19 cellular contexts compared by ENCODE assay signal in the genomic region with DNA sequence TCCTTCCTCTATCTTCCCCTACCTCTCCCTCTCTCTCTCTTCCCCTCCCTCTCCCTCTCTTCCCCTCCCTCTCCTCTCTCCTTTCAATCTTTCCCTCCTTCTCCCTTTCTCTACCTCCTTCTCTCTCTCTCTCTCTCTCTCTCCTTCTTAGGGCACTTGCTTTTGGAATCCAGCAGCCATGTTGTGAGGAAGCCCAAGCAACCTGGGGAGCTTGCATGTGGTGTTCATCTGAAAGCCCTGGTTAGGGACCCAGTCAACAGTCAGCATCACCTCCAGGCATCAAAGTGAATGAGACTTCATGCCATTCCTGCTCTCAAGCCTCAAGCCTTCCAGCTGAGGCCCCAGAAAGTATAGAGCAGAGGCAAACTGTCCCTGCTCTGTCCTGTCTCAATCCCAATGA.
"Had no signal": no experiment of that assay in that cellular context is flagged by ENCODE, and none has a peak within 500 bp of the region (broad histone marks: within the 10 kb centered on the region; RNA-seq: fewer than 3 reads in every experiment).

No MANE protein-coding gene starts in this region.

- H3K4me3 ChIP-seq: colonic mucosa, lower lobe of right lung, psoas muscle, skin epidermis, spleen, testis, tibial artery had no signal

- H3K9me3 ChIP-seq: colonic mucosa, testis had no signal

- H3K27ac Mint-ChIP-seq: effector memory CD8-positive, alpha-beta T cell; nephron progenitor cell; stimulated activated memory B cell treated with anti-CD40 and anti-IgM and Interleukin-4, amounts not matched to agents 10 μg/mL and 1 μg/mL and 100 μg/mL, for 72 hours; type B pancreatic cell had no signal

- H3K36me3 ChIP-seq: colonic mucosa, lower lobe of right lung, spleen, tibial artery had no signal

- DNase-seq: colonic mucosa; dermis blood vessel endothelial cell; effector memory CD8-positive, alpha-beta T cell; left ventricle myocardium superior; lower lobe of right lung; nephron progenitor cell; nucleus accumbens; psoas muscle; right cardiac atrium; spleen; stimulated activated CD4-positive, alpha-beta T cell treated with anti-CD3 and anti-CD28 coated beads, Interleukin-4, amount 100 ng/mL, for 4 hours; stimulated activated naive CD8-positive, alpha-beta T cell treated with anti-CD3 and anti-CD28 coated beads, Interleukin-15, Interleukin-2, amounts not matched to agents 100 U/mL and 50 U/mL, for 24 hours; substantia nigra; testis; tibial artery had no signal

- H3K27me3 ChIP-seq: colonic mucosa, testis had no signal

- H3K4me1 Mint-ChIP-seq: naive thymus-derived CD8-positive, alpha-beta T cell; stimulated activated memory B cell treated with anti-CD40 and anti-IgM and Interleukin-4, amounts not matched to agents 10 μg/mL and 1 μg/mL and 100 μg/mL, for 72 hours had no signal

- H3K4me3 Mint-ChIP-seq: effector memory CD8-positive, alpha-beta T cell; naive thymus-derived CD8-positive, alpha-beta T cell; nephron progenitor cell; stimulated activated memory B cell treated with anti-CD40 and anti-IgM and Interleukin-4, amounts not matched to agents 10 μg/mL and 1 μg/mL and 100 μg/mL, for 72 hours; type B pancreatic cell had no signal

- H3K4me1 ChIP-seq: colonic mucosa, lower lobe of right lung, psoas muscle, spleen, tibial artery had no signal

- H3K27ac ChIP-seq: colonic mucosa, lower lobe of right lung, psoas muscle, skin epidermis, spleen, testis, tibial artery had no signal

- ATAC-seq: effector memory CD8-positive, alpha-beta T cell; left ventricle myocardium superior; lower lobe of right lung; naive thymus-derived CD8-positive, alpha-beta T cell; psoas muscle; right cardiac atrium; stimulated activated memory B cell treated with anti-CD40 and anti-IgM and Interleukin-4, amounts not matched to agents 10 μg/mL and 1 μg/mL and 100 μg/mL, for 72 hours; stimulated activated naive CD8-positive, alpha-beta T cell treated with anti-CD3 and anti-CD28 coated beads, Interleukin-15, Interleukin-2, amounts not matched to agents 100 U/mL and 50 U/mL, for 24 hours had no signal
